8 cellular contexts compared by ENCODE assay signal in the genomic region with DNA sequence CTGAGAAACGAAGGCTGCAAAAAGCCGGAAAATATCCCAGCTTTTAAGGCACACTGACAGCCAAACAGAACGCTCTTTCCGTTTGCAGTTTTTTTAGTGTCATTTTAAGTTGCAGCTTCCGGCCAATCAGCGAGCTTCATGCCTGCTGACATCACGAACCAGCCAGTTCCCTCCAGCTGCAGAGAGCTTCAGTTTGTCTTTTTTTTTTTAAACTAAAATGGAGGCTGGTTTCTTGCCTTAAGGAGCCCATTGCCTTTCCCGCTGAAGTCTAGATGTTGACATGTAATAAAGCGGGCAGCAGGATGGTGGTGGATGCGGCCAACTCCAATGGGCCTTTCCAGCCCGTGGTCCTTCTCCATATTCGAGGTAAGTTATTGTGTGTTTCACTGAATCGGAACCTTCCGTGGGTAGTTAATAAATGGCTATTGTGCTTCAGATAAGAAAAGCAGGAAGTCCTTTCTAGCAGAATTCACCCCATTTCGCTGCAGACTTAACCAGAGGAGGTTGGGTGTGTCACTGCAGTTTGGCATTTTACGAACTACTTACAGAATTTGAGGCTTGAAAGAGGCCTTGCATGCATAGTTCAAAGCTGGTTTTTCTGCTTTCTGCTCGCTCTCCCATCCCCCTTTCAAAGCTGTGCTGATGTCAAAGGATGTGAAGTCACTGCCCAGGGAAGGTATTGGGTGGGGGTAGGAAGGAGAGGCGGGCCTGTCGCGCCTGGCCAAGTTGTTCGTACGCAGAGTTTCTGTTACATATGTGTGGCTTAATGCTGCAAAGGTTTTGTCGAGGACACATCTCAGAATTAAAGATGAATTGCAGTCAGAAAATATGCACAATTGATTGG. TPM values are rescaled to one million over a fixed set of nuclear protein-coding genes. Genes with fewer than 3 reads are reported as not detected.
A peak's percentile ranks its signal among the peaks of the same experiment; 100 is the strongest.
DNase-seq lines count a peak whose midpoint lies in the region; ATAC-seq and TF ChIP-seq lines count a peak whose summit lies in the region.

No MANE protein-coding gene starts in this region.

- H3K4me1 ChIP-seq in OCI-LY7 (ENCODE audit: insufficient read depth, low read length, poor library complexity, severe bottlenecking) (peaks cover 50% of the 10 kb centered on the region), mucosa of descending colon (ENCODE audit: low read depth) (peaks cover 43% of the 10 kb centered on the region)

- peak overlapping the region; percentile 92 to 99 (median 97) for H3K4me3 Mint-ChIP-seq in IgD-negative memory B cell

- H3K79me2 ChIP-seq in OCI-LY7 (ENCODE audit: insufficient read depth, low read depth, low read length), result peaks cover 57% of the 10 kb centered on the region

- peaks cover 19% of the 10 kb centered on the region; the same call in 1 of the 2 replicates for H3K36me3 ChIP-seq in OCI-LY7 (ENCODE audit: insufficient read depth, low read length)
- H3K36me3 ChIP-seq in mucosa of descending colon (ENCODE audit: low read depth), result no peaks in the 10 kb centered on the region

- peaks cover 30 to 38% (median 37%) of the 10 kb centered on the region in 3 donors for H3K4me1 Mint-ChIP-seq in IgD-negative memory B cell

- H3K36me3 Mint-ChIP-seq in IgD-negative memory B cell, result peaks cover 6% of the 10 kb centered on the region

- POLR2A ChIA-PET in OCI-LY7 (lab: Charles Lee), result interaction anchor here (0.6 to 10.9 kb wide), 17 partner anchors 10 to 1679 kb away, joined by 3 to 165 read pairs (median 5); no protein-coding TSS in a partner anchor

- peak overlapping the region; percentile 70; the same call in 1 of the 2 replicates for H2AFZ ChIP-seq in OCI-LY7 (ENCODE audit: low read length)

- BruUV-seq in OCI-LY7 (replicated peaks; lab: Mats Ljungman, UMichigan), result no TSS peak

- intact Hi-C loops in OCI-LY7 (cut with micrococcal nuclease; ENCODE audit: unreplicated experiment) (loop anchor here (1.0 to 5.0 kb wide), 3 partner anchors 15 to 67 kb away; no protein-coding TSS in a partner anchor), mucosa of descending colon (cut with DNase I, micrococcal nuclease) (no loop called here)

- peak overlapping the region; percentile 98 for H3K27ac ChIP-seq in OCI-LY7 (ENCODE audit: low read depth, low read length, poor library complexity, severe bottlenecking)

- peak overlapping the region; percentile 98 to 99 (median 98) for H3K27ac Mint-ChIP-seq in IgD-negative memory B cell

- no peaks in the 10 kb centered on the region for H3K9me3 ChIP-seq in OCI-LY7 (ENCODE audit: low read length)
- H3K9me3 ChIP-seq in mucosa of descending colon, result no peaks in the 10 kb centered on the region

- CTCF ChIA-PET in OCI-LY7 (lab: Charles Lee; ENCODE audit: unreplicated experiment), result interaction anchor here (1.0 to 1.4 kb wide), 3 partner anchors 13 to 37 kb away, joined by 3 to 5 read pairs (median 5); no protein-coding TSS in a partner anchor

- H3K4me2 ChIP-seq in OCI-LY7 (ENCODE audit: low read length), result peak overlapping the region; percentile 98

- peaks cover 0 to 4% (median 2%) of the 10 kb centered on the region in 3 donors for H3K9me3 Mint-ChIP-seq in IgD-negative memory B cell

- H4K20me1 ChIP-seq in OCI-LY7 (ENCODE audit: insufficient read depth, low read length), result peaks cover 41% of the 10 kb centered on the region

- no peak for TF ChIP-seq CTCF in OCI-LY7 (conservative IDR thresholded peaks at IDR 0.05; ENCODE audit: low read length)
- TF ChIP-seq CTCF in epithelial cell of proximal tubule (conservative IDR thresholded peaks at IDR 0.05; ENCODE audit: low read depth, low read length), result no peak
- no peak for TF ChIP-seq CTCF in mucosa of descending colon (IDR thresholded peaks at IDR 0.05)

- ATAC-seq in GM21619 (IDR thresholded peaks at IDR 0.05; ENCODE audit: unreplicated experiment), result peak; percentile 84
- ATAC-seq in mucosa of descending colon, result peak; percentile 89

- H3K9me2 ChIP-seq in OCI-LY7 (ENCODE audit: insufficient read depth, low read length), result no peaks in the 10 kb centered on the region

- H3K27me3 Mint-ChIP-seq in IgD-negative memory B cell, result no peaks in the 10 kb centered on the region

- peak overlapping the region; percentile 88 for H3K4me3 ChIP-seq in OCI-LY7 (ENCODE audit: low read depth, low read length, poor library complexity, severe bottlenecking)
- H3K4me3 ChIP-seq in epithelial cell of proximal tubule (ENCODE audit: low read depth, low read length), result peak overlapping the region; percentile 72
- H3K4me3 ChIP-seq in mucosa of descending colon, result peak overlapping the region; percentile 50

- DNase-seq in DMS53 (lab: John Stamatoyannopoulos, UW), result peak; percentile 94
- peak; percentile 96 for DNase-seq in OCI-LY7 (ENCODE audit: low spot score)
- peak; percentile 80 for DNase-seq in activated T-cell treated with anti-CD3 and anti-CD28 coated beads, Interleukin-2, amount 50 U/mL, for 1 hour
- DNase-seq in epithelial cell of proximal tubule (ENCODE audit: low read depth), result peak; percentile 86
- peak; percentile 78 to 91 (median 90) for DNase-seq in mucosa of descending colon
- DNase-seq in stimulated activated CD8-positive, alpha-beta memory T cell treated with anti-CD3 and anti-CD28 coated beads, Interleukin-7, amount 100 ng/mL, for 4 hours (ENCODE audit: low read depth in 2 of 2), result peak; percentile 70 to 73

RNA-seq across cellular contexts. Expression of gene PPP2R5C, which starts 48.4 kb away (rescaled TPM):
- 106 TPM for polyA plus RNA-seq in IgD-negative memory B cell
- total RNA-seq in OCI-LY7 (2014; rRNA removed; shearing (Covaris generic)), result 134 and 161 TPM in 2 replicates
- 236 and 264 TPM in 2 replicates for total RNA-seq in OCI-LY7 (2022)
- 61.6 and 63.5 TPM in 2 replicates for total RNA-seq in epithelial cell of proximal tubule
- total RNA-seq in mucosa of descending colon, result 100 to 1,000 TPM; 131 to 173 (median 160) TPM

Comparison
In these comparisons a context has a peak if more than half of its experiments do, and no peak if none do; other contexts are left out.
1. Peak in every context shown above with its lines: DNase-seq, ATAC-seq, H3K4me3 ChIP-seq and H3K27ac ChIP-seq.